In genomic region chrX:131053076-131053475, GRCh38 we compare ENCODE assay signal across 38 cellular contexts. TPM values are rescaled to one million over a fixed set of nuclear protein-coding genes. Genes with fewer than 3 reads are reported as not detected.
"Had no signal": no experiment of that assay in that cellular context is flagged by ENCODE, and none has a peak within 500 bp of the region (broad histone marks: within the 10 kb centered on the region; RNA-seq: fewer than 3 reads in every experiment).

No MANE protein-coding gene starts in this region.

- H3K27me3 ChIP-seq: ascending aorta, body of pancreas, brain microvascular endothelial cell had no signal

- FAIRE-seq: astrocyte, bronchial epithelial cell had no signal

- H3K27ac ChIP-seq: adrenal gland, ascending aorta, body of pancreas, brain microvascular endothelial cell, breast epithelium, cardiac muscle cell had no signal

- ATAC-seq: activated naive CD4-positive, alpha-beta T cell treated with anti-CD3 and anti-CD28 coated beads, Interleukin-2, amount 50 U/mL, for 72 hours; activated naive CD8-positive, alpha-beta T cell treated with anti-CD3 and anti-CD28 coated beads, Interleukin-2, amount 50 U/mL, for 24 hours; activated T-cell treated with anti-CD3 and anti-CD28 coated beads, Interleukin-2, amount 50 U/mL, for 4 hours; activated T-cell treated with anti-CD3 and anti-CD28 coated beads, Interleukin-2, amount 50 U/mL, for 72 hours; activated T-helper 17 cell treated with anti-CD3 and anti-CD28 coated beads, Interleukin-2, amount 50 U/mL, for 72 hours; body of pancreas had no signal

- H3K9me3 ChIP-seq: adrenal gland, ascending aorta, body of pancreas, breast epithelium had no signal

- H3K36me3 ChIP-seq: adrenal gland, ascending aorta, brain microvascular endothelial cell, breast epithelium, cardiac muscle cell had no signal

- H3K4me1 ChIP-seq: adrenal gland, ascending aorta, body of pancreas, breast epithelium had no signal

- DNase-seq: activated effector memory CD4-positive, alpha-beta T cell treated with anti-CD3 and anti-CD28 coated beads, Interleukin-2, amount 50 U/mL, for 16 hours; activated effector memory CD4-positive, alpha-beta T cell treated with Interleukin-2 at 50 U/mL for 16 hours; activated gamma-delta T cell; activated gamma-delta T cell treated with Interleukin-2 at 50 U/mL for 16 hours; activated naive CD4-positive, alpha-beta T cell; activated naive CD4-positive, alpha-beta T cell treated with anti-CD3 and anti-CD28 coated beads for 36 hours; activated naive CD4-positive, alpha-beta T cell treated with anti-CD3 and anti-CD28 coated beads, Interleukin-2, amount 10 ng/mL, durations not matched to agents 7 days and 5 days; activated naive CD4-positive, alpha-beta T cell treated with anti-CD3 and anti-CD28 coated beads, Interleukin-2, amount 50 U/mL, for 16 hours; activated naive CD4-positive, alpha-beta T cell treated with Interleukin-2 at 50 U/mL for 16 hours; activated naive CD8-positive, alpha-beta T cell treated with anti-CD3 and anti-CD28 coated beads for 36 hours; activated naive CD8-positive, alpha-beta T cell treated with anti-CD3 and anti-CD28 coated beads, Interleukin-2, amount 10 ng/mL, durations not matched to agents 7 days and 5 days; activated naive CD8-positive, alpha-beta T cell treated with anti-CD3 and anti-CD28 coated beads, Interleukin-2, amount 50 U/mL, for 24 hours; activated T-cell treated with anti-CD3 and anti-CD28 coated beads, Interleukin-2, amount 50 U/mL, for 1 hour; activated T-cell treated with anti-CD3 and anti-CD28 coated beads, Interleukin-2, amount 50 U/mL, for 24 hours; activated T-cell treated with anti-CD3 and anti-CD28 coated beads, Interleukin-2, amount 50 U/mL, for 4 hours; activated T-cell treated with anti-CD3 and anti-CD28 coated beads, Interleukin-2, amount 50 U/mL, for 48 hours; activated T-cell treated with anti-CD3 and anti-CD28 coated beads, Interleukin-2, amount 50 U/mL, for 72 hours; adrenal gland; amniotic stem cell; amygdala; anterior cingulate cortex; aorta; body of pancreas; brain microvascular endothelial cell; caudate nucleus; central memory CD4-positive, alpha-beta T cell; cerebellar nuclear complex had no signal

- H3K4me3 ChIP-seq: adrenal gland, ascending aorta, body of pancreas, breast epithelium, cardiac muscle cell had no signal

RNA-seq across cellular contexts. Expression of gene ARHGAP36, which starts 5.1 kb away (rescaled TPM):
- total RNA-seq: activated naive CD4-positive, alpha-beta T cell treated with anti-CD3 and anti-CD28 coated beads for 36 hours; activated naive CD4-positive, alpha-beta T cell treated with anti-CD3 and anti-CD28 coated beads, Interleukin-2, amount 50 U/mL, for 72 hours; activated naive CD8-positive, alpha-beta T cell treated with anti-CD3 and anti-CD28 coated beads for 36 hours; activated naive CD8-positive, alpha-beta T cell treated with anti-CD3 and anti-CD28 coated beads, Interleukin-2, amount 10 ng/mL, durations not matched to agents 7 days and 5 days; activated T-cell treated with anti-CD3 and anti-CD28 coated beads, Interleukin-2, amount 50 U/mL, for 4 hours; activated T-cell treated with anti-CD3 and anti-CD28 coated beads, Interleukin-2, amount 50 U/mL, for 72 hours; activated T-helper 1 cell treated with anti-CD3 and anti-CD28 coated beads, Interleukin-12 subunit alpha, Interleukin-12 subunit beta, Interleukin-2, Interleukin-4 antibody, amounts not matched to agents 30 ng/mL and 10 ng/mL and 1 ng/mL, durations not matched to agents 14 hours and 24 hours and 36 hours; activated T-helper 17 cell treated with anti-CD3 and anti-CD28 coated beads, Interleukin-2, amount 50 U/mL, for 72 hours; activated T-helper 2 cell treated with anti-CD3 and anti-CD28 coated beads, Interferon-gamma antibody, Interleukin-2, Interleukin-4, amounts not matched to agents 10 μg/mL and 5 μg/mL and 100 μg/mL, durations not matched to agents 14 hours and 24 hours and 36 hours; aorta; ascending aorta; astrocyte; body of pancreas; bronchial epithelial cell; cardiac muscle cell; chondrocyte had no signal
- polyA plus RNA-seq: adipose tissue, aorta, cardiac muscle cell had no signal
